Comparison of ENCODE assay signal across 21 cellular contexts in the genomic region with DNA sequence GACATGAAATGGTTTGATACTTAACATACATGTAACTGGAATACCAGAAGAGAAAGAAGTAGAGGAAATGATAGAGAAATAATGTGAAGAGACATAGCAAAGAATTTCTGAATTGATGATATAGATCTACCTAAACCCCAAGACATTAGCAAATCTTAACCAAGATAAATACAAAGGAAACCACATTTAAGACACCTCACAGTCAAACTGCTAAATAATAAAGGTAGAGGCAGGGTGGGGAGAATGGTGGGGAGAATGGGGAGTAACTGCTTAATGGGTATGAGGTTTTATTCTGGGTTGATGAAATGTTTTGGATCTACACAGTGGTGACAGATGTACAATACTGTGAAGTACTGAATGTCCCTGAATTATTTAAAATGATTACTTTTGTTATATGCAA. TPM values are rescaled to one million over a fixed set of nuclear protein-coding genes. Genes with fewer than 3 reads are reported as not detected.
DNase-seq lines count a peak whose midpoint lies in the region; ATAC-seq lines count a peak whose summit lies in the region.
"Had no signal": no experiment of that assay in that cellular context is flagged by ENCODE, and none has a peak within 500 bp of the region (broad histone marks: within the 10 kb centered on the region; RNA-seq: fewer than 3 reads in every experiment).

No MANE protein-coding gene starts in this region.

- POLR2A ChIA-PET in CD4-positive, alpha-beta memory T cell (lab: Charles Lee; ENCODE audit: partially characterized antibody), result interaction anchor here (0.9 kb wide), 1 partner anchor 17 kb away, joined by 5 read pairs; a partner anchor contains a TSS

- H3K4me1 ChIP-seq in CD4-positive, alpha-beta memory T cell (ENCODE audit: insufficient read depth, low read length), result peaks cover 29% of the 10 kb centered on the region
- H3K4me1 ChIP-seq: A549, BLaER1 had no signal

- no peaks in the 10 kb centered on the region for H3K27me3 ChIP-seq in CD4-positive, alpha-beta memory T cell (ENCODE audit: insufficient read depth, low read length)
- H3K27me3 ChIP-seq: BLaER1 had no signal

- no peaks in the 10 kb centered on the region for H3K36me3 ChIP-seq in CD4-positive, alpha-beta memory T cell (ENCODE audit: insufficient read depth, low read length)

- no peak overlapping the region for H3K4me3 Mint-ChIP-seq in activated CD8-positive, alpha-beta memory T cell treated with anti-CD3 and anti-CD28 coated beads, Interleukin-2, amount 10 ng/mL, durations not matched to agents 7 days and 5 days
- H3K4me3 Mint-ChIP-seq in CD4-positive, alpha-beta memory T cell, result peak overlapping the region in 6 of 8 donors; percentile 18 to 65 (median 38)
- no peak overlapping the region for H3K4me3 Mint-ChIP-seq in T-helper 17 cell
- H3K4me3 Mint-ChIP-seq in central memory CD8-positive, alpha-beta T cell, result peak overlapping the region; percentile 7

- peaks cover 3% of the 10 kb centered on the region for H3K9me3 Mint-ChIP-seq in activated CD8-positive, alpha-beta memory T cell treated with anti-CD3 and anti-CD28 coated beads, Interleukin-2, amount 10 ng/mL, durations not matched to agents 7 days and 5 days (ENCODE audit: low read depth)
- no peaks in the 10 kb centered on the region for H3K9me3 Mint-ChIP-seq in CD4-positive, alpha-beta memory T cell
- H3K9me3 Mint-ChIP-seq in central memory CD8-positive, alpha-beta T cell, result no peaks in the 10 kb centered on the region

- CTCF ChIA-PET in activated CD8-positive, alpha-beta memory T cell treated with anti-CD3 and anti-CD28 coated beads, Interleukin-2, amount 10 ng/mL, durations not matched to agents 7 days and 5 days (lab: Charles Lee), result no interaction called here
- CTCF ChIA-PET in CD4-positive, alpha-beta memory T cell (lab: Charles Lee; ENCODE audit: partially characterized antibody), result interaction anchor here (13.8 kb wide), 1 partner anchor 236 kb away, joined by 284 read pairs; no protein-coding TSS in a partner anchor

- peaks cover 40% of the 10 kb centered on the region for H3K36me3 Mint-ChIP-seq in activated CD8-positive, alpha-beta memory T cell treated with anti-CD3 and anti-CD28 coated beads, Interleukin-2, amount 10 ng/mL, durations not matched to agents 7 days and 5 days
- peaks cover 11 to 24% of the 10 kb centered on the region in 2 donors for H3K36me3 Mint-ChIP-seq in CD4-positive, alpha-beta memory T cell
- H3K36me3 Mint-ChIP-seq in T-helper 17 cell (ENCODE audit: low read depth), result peaks cover 2% of the 10 kb centered on the region
- H3K36me3 Mint-ChIP-seq in central memory CD8-positive, alpha-beta T cell (ENCODE audit: insufficient read depth), result peaks cover 23% of the 10 kb centered on the region

- H3K27ac Mint-ChIP-seq in activated CD8-positive, alpha-beta memory T cell treated with anti-CD3 and anti-CD28 coated beads, Interleukin-2, amount 10 ng/mL, durations not matched to agents 7 days and 5 days, result peak overlapping the region; percentile 34
- H3K27ac Mint-ChIP-seq in CD4-positive, alpha-beta memory T cell, result peak overlapping the region in 3 of 7 donors; percentile 5 to 29 (median 18)
- H3K27ac Mint-ChIP-seq in T-helper 17 cell, result peak overlapping the region; percentile 62
- H3K27ac Mint-ChIP-seq in central memory CD8-positive, alpha-beta T cell (ENCODE audit: low read depth), result no peak overlapping the region

- no peaks in the 10 kb centered on the region for H3K9me3 ChIP-seq in CD4-positive, alpha-beta memory T cell (ENCODE audit: control insufficient read depth in 1 of 2, low read length in 2 of 2)
- H3K9me3 ChIP-seq in T-helper 17 cell (ENCODE audit: control insufficient read depth, low read length, poor library complexity, severe bottlenecking), result no peaks in the 10 kb centered on the region
- H3K9me3 ChIP-seq: A549 had no signal

- H3K27me3 Mint-ChIP-seq in activated CD8-positive, alpha-beta memory T cell treated with anti-CD3 and anti-CD28 coated beads, Interleukin-2, amount 10 ng/mL, durations not matched to agents 7 days and 5 days, result no peaks in the 10 kb centered on the region
- H3K27me3 Mint-ChIP-seq in CD4-positive, alpha-beta memory T cell, result no peaks in the 10 kb centered on the region
- H3K27me3 Mint-ChIP-seq in T-helper 17 cell, result no peaks in the 10 kb centered on the region
- no peaks in the 10 kb centered on the region for H3K27me3 Mint-ChIP-seq in central memory CD8-positive, alpha-beta T cell

- DNase-seq in activated CD8-positive, alpha-beta memory T cell treated with anti-CD3 and anti-CD28 coated beads, Interleukin-2, amount 10 ng/mL, durations not matched to agents 7 days and 5 days, result no peak
- DNase-seq in activated CD8-positive, alpha-beta memory T cell treated with anti-CD3 and anti-CD28 coated beads, Interleukin-2, amount 50 U/mL, for 48 hours, result no peak
- DNase-seq in CD4-positive, alpha-beta memory T cell, result peak in 4 of 5 donors; percentile 34 to 52 (median 47)
- no peak for DNase-seq in T-helper 17 cell
- DNase-seq in central memory CD8-positive, alpha-beta T cell (ENCODE audit: low spot score in 2 of 2), result no peak
- DNase-seq in AG08395 (ENCODE audit: low spot score), result no peak
- DNase-seq in NCI-H2107 treated with DMSO at 0.1 percent for 48 hours (lab: John Stamatoyannopoulos, UW; ENCODE audit: unreplicated experiment), result no peak
- DNase-seq: DMS 273 treated with DMSO at 0.1 percent for 48 hours, IMR-90, Kasumi-1, MM.1S, NCI-H1092, NCI-H2081, NCI-H524, NCI-H82, OCI-M1, Right ventricle myocardium superior had no signal

- H3K4me1 Mint-ChIP-seq in activated CD8-positive, alpha-beta memory T cell treated with anti-CD3 and anti-CD28 coated beads, Interleukin-2, amount 10 ng/mL, durations not matched to agents 7 days and 5 days, result peaks cover 29% of the 10 kb centered on the region
- peaks cover 23 to 35% (median 30%) of the 10 kb centered on the region in 4 donors for H3K4me1 Mint-ChIP-seq in CD4-positive, alpha-beta memory T cell
- H3K4me1 Mint-ChIP-seq in T-helper 17 cell, result peaks cover 15% of the 10 kb centered on the region
- peaks cover 33% of the 10 kb centered on the region for H3K4me1 Mint-ChIP-seq in central memory CD8-positive, alpha-beta T cell

- H3K27ac ChIP-seq in CD4-positive, alpha-beta memory T cell (ENCODE audit: low read depth, low read length), result no peak overlapping the region
- H3K27ac ChIP-seq: A549, BLaER1, HL-60 had no signal

- peak; percentile 64 for ATAC-seq in activated CD8-positive, alpha-beta memory T cell treated with anti-CD3 and anti-CD28 coated beads, Interleukin-2, amount 10 ng/mL, durations not matched to agents 7 days and 5 days
- ATAC-seq in T-helper 17 cell (peak; percentile 84), HG03097 (IDR thresholded peaks at IDR 0.05; ENCODE audit: low FRiP score, unreplicated experiment) (no peak)
- peak; percentile 89 for ATAC-seq in central memory CD8-positive, alpha-beta T cell (replicated peaks; ENCODE audit: extremely low read depth, poor library complexity, severe bottlenecking)
- ATAC-seq: A549 had no signal

- intact Hi-C loops in CD4-positive, alpha-beta memory T cell (cut with micrococcal nuclease), result no loop called here

- H3K4me3 ChIP-seq in CD4-positive, alpha-beta memory T cell (ENCODE audit: low read length in 2 of 2), result no peak overlapping the region
- H3K4me3 ChIP-seq: A549, BLaER1 had no signal

RNA-seq across cellular contexts. Expression of a gene that starts 17.5 kb away (rescaled TPM):
- total RNA-seq in activated CD8-positive, alpha-beta memory T cell treated with anti-CD3 and anti-CD28 coated beads, Interleukin-2, amount 10 ng/mL, durations not matched to agents 7 days and 5 days, result 10 to 100 TPM; 31.3 to 36.1 TPM
- total RNA-seq in CD4-positive, alpha-beta memory T cell, result 10 to 100 TPM; 28.7 to 29.4 TPM
- 10 to 100 TPM; 12.5 to 12.9 TPM for polyA plus RNA-seq in CD4-positive, alpha-beta memory T cell
- total RNA-seq in T-helper 17 cell, result 10 to 100 TPM; 16.2 to 16.9 TPM

RNA-seq across cellular contexts. Expression of a gene that starts 57.9 kb away (rescaled TPM):
- total RNA-seq in activated CD8-positive, alpha-beta memory T cell treated with anti-CD3 and anti-CD28 coated beads, Interleukin-2, amount 10 ng/mL, durations not matched to agents 7 days and 5 days, result 10 to 100 TPM; 19.0 to 25.5 TPM
- 1 to 10 TPM; 7.1 to 7.4 TPM for total RNA-seq in CD4-positive, alpha-beta memory T cell
- 1 to 10 TPM; 2.2 to 3.8 TPM for polyA plus RNA-seq in CD4-positive, alpha-beta memory T cell
- 1 to 10 TPM; 1.9 to 2.5 TPM for total RNA-seq in T-helper 17 cell

Comparison
In these comparisons a context has a peak if more than half of its experiments do, and no peak if none do; other contexts are left out.
1. DNase-seq: peak in CD4-positive, alpha-beta memory T cell (4 of 5); none in activated CD8-positive, alpha-beta memory T cell treated with anti-CD3 and anti-CD28 coated beads, Interleukin-2, amount 10 ng/mL, durations not matched to agents 7 days and 5 days (single experiment), activated CD8-positive, alpha-beta memory T cell treated with anti-CD3 and anti-CD28 coated beads, Interleukin-2, amount 50 U/mL, for 48 hours (single experiment), T-helper 17 cell (0 of 3), central memory CD8-positive, alpha-beta T cell (0 of 2), AG08395 (single experiment) and NCI-H2107 treated with DMSO at 0.1 percent for 48 hours (single experiment).
2. H3K4me3 Mint-ChIP-seq: peak in CD4-positive, alpha-beta memory T cell (6 of 8) and central memory CD8-positive, alpha-beta T cell (single experiment); none in activated CD8-positive, alpha-beta memory T cell treated with anti-CD3 and anti-CD28 coated beads, Interleukin-2, amount 10 ng/mL, durations not matched to agents 7 days and 5 days (single experiment) and T-helper 17 cell (single experiment).